1 cellular context compared by ENCODE assay signal in the genomic region with DNA sequence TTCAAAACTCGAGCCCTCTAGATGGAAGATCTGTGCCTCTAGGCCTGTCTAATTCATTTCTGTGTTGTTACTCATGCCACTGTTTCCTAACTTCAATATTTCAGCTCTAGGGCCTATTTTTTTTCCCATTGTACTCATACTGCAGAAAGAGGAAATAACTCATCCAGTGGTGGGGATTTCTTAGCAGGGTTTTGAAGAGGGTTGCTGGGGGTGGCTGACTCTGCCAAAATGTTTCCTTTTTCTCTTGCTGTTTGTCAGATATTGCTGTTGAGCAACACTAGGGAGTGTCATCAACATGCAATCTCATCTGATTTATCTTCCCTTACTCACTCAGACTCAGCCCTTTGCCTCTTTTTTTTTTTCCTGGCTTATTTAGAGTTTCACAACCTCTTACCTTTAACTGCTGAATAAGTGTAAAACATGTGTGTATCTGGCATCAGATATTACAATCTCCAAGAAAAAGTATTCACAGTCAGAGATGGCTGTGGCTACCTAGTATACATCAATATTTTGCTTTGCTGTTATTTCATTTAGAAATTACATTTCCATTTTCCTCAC.
TF ChIP-seq lines count a peak whose summit lies in the region.

No MANE protein-coding gene starts in this region.

TF ChIP-seq in K562, 482 proteins besides CTCF, POLR2A, EP300 and RAD21 (continued from another document and continues in another):
- TF ChIP-seq, protein P1, sequence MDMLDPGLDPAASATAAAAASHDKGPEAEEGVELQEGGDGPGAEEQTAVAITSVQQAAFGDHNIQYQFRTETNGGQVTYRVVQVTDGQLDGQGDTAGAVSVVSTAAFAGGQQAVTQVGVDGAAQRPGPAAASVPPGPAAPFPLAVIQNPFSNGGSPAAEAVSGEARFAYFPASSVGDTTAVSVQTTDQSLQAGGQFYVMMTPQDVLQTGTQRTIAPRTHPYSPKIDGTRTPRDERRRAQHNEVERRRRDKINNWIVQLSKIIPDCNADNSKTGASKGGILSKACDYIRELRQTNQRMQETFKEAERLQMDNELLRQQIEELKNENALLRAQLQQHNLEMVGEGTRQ (CRISPR knock-in tag; IDR thresholded peaks at IDR 0.05), result no peak
- TF ChIP-seq HNRNPL (IDR thresholded peaks at IDR 0.05; ENCODE audit: low read depth, low read length) (no peak), PCBP2 (IDR thresholded peaks at IDR 0.05; ENCODE audit: low read depth, low read length, poor library complexity, severe bottlenecking) (no peak), CBFA2T3 (IDR thresholded peaks at IDR 0.05) (no peak), ZNF445 (CRISPR knock-in tag; IDR thresholded peaks at IDR 0.05; ENCODE audit: low read depth) (no peak), ZFPM2 (CRISPR knock-in tag; IDR thresholded peaks at IDR 0.05) (no peak), MYNN (IDR thresholded peaks at IDR 0.05) (no peak), MYNN (CRISPR knock-in tag; IDR thresholded peaks at IDR 0.05) (no peak), ESRRB (CRISPR knock-in tag; IDR thresholded peaks at IDR 0.05; ENCODE audit: borderline replicate concordance) (no peak), GABPA (tag; conservative IDR thresholded peaks at IDR 0.05; ENCODE audit: low read depth) (0 out of 2 replicates have a peak, but pooled peaks have one; percentile 17), SMARCE1 (IDR thresholded peaks at IDR 0.05) (0 out of 2 replicates have a peak, but pooled peaks have one; percentile 32), STAT5A (IDR thresholded peaks at IDR 0.05; ENCODE audit: borderline replicate concordance, low read length) (no peak), MEF2A (IDR thresholded peaks at IDR 0.05; ENCODE audit: control insufficient read depth, low read depth, low read length) (no peak), FOS (IDR thresholded peaks at IDR 0.05; ENCODE audit: extremely low read depth, insufficient read length) (no peak), KDM4B (IDR thresholded peaks at IDR 0.05; ENCODE audit: borderline replicate concordance in 2 of 2, low read depth in 1 of 2) (no peak), FOSL1 (tag; conservative IDR thresholded peaks at IDR 0.05) (peak; percentile 74), TCF7 (IDR thresholded peaks at IDR 0.05; ENCODE audit: borderline replicate concordance) (no peak), MCM2 (IDR thresholded peaks at IDR 0.05; ENCODE audit: low read depth) (no peak), ZNF77 (CRISPR knock-in tag; IDR thresholded peaks at IDR 0.05) (no peak), LEF1 (IDR thresholded peaks at IDR 0.05) (no peak), SRSF9 (IDR thresholded peaks at IDR 0.05; ENCODE audit: borderline replicate concordance, low read depth, low read length) (no peak), ZNF764 (CRISPR knock-in tag; IDR thresholded peaks at IDR 0.05; ENCODE audit: low read depth) (no peak), ZNF133 (CRISPR knock-in tag; IDR thresholded peaks at IDR 0.05) (no peak), RBM14 (IDR thresholded peaks at IDR 0.05; ENCODE audit: borderline replicate concordance, insufficient read depth, low read depth, low read length) (no peak), RNF2 (IDR thresholded peaks at IDR 0.05) (peak; percentile 43; the same call in 1 of the 2 replicates), PHF21A (IDR thresholded peaks at IDR 0.05; ENCODE audit: borderline replicate concordance, low read depth) (no peak), TSC22D4 (tag; IDR thresholded peaks at IDR 0.05) (no peak), MEF2D (tag; conservative IDR thresholded peaks at IDR 0.05; ENCODE audit: low read depth) (peak; percentile 48; the same call in 1 of the 2 replicates)
- TF ChIP-seq, protein P2, sequence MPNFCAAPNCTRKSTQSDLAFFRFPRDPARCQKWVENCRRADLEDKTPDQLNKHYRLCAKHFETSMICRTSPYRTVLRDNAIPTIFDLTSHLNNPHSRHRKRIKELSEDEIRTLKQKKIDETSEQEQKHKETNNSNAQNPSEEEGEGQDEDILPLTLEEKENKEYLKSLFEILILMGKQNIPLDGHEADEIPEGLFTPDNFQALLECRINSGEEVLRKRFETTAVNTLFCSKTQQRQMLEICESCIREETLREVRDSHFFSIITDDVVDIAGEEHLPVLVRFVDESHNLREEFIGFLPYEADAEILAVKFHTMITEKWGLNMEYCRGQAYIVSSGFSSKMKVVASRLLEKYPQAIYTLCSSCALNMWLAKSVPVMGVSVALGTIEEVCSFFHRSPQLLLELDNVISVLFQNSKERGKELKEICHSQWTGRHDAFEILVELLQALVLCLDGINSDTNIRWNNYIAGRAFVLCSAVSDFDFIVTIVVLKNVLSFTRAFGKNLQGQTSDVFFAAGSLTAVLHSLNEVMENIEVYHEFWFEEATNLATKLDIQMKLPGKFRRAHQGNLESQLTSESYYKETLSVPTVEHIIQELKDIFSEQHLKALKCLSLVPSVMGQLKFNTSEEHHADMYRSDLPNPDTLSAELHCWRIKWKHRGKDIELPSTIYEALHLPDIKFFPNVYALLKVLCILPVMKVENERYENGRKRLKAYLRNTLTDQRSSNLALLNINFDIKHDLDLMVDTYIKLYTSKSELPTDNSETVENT (CRISPR knock-in tag; IDR thresholded peaks at IDR 0.05), result no peak
- TF ChIP-seq, protein P3, sequence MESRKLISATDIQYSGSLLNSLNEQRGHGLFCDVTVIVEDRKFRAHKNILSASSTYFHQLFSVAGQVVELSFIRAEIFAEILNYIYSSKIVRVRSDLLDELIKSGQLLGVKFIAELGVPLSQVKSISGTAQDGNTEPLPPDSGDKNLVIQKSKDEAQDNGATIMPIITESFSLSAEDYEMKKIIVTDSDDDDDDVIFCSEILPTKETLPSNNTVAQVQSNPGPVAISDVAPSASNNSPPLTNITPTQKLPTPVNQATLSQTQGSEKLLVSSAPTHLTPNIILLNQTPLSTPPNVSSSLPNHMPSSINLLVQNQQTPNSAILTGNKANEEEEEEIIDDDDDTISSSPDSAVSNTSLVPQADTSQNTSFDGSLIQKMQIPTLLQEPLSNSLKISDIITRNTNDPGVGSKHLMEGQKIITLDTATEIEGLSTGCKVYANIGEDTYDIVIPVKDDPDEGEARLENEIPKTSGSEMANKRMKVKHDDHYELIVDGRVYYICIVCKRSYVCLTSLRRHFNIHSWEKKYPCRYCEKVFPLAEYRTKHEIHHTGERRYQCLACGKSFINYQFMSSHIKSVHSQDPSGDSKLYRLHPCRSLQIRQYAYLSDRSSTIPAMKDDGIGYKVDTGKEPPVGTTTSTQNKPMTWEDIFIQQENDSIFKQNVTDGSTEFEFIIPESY (CRISPR knock-in tag; IDR thresholded peaks at IDR 0.05), result 0 out of 2 replicates have a peak, but pooled peaks have one; percentile 10
- TF ChIP-seq, protein P4, sequence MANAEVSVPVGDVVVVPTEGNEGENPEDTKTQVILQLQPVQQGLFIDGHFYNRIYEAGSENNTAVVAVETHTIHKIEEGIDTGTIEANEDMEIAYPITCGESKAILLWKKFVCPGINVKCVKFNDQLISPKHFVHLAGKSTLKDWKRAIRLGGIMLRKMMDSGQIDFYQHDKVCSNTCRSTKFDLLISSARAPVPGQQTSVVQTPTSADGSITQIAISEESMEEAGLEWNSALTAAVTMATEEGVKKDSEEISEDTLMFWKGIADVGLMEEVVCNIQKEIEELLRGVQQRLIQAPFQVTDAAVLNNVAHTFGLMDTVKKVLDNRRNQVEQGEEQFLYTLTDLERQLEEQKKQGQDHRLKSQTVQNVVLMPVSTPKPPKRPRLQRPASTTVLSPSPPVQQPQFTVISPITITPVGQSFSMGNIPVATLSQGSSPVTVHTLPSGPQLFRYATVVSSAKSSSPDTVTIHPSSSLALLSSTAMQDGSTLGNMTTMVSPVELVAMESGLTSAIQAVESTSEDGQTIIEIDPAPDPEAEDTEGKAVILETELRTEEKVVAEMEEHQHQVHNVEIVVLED (CRISPR knock-in tag; IDR thresholded peaks at IDR 0.05), result no peak
- TF ChIP-seq, protein P5, sequence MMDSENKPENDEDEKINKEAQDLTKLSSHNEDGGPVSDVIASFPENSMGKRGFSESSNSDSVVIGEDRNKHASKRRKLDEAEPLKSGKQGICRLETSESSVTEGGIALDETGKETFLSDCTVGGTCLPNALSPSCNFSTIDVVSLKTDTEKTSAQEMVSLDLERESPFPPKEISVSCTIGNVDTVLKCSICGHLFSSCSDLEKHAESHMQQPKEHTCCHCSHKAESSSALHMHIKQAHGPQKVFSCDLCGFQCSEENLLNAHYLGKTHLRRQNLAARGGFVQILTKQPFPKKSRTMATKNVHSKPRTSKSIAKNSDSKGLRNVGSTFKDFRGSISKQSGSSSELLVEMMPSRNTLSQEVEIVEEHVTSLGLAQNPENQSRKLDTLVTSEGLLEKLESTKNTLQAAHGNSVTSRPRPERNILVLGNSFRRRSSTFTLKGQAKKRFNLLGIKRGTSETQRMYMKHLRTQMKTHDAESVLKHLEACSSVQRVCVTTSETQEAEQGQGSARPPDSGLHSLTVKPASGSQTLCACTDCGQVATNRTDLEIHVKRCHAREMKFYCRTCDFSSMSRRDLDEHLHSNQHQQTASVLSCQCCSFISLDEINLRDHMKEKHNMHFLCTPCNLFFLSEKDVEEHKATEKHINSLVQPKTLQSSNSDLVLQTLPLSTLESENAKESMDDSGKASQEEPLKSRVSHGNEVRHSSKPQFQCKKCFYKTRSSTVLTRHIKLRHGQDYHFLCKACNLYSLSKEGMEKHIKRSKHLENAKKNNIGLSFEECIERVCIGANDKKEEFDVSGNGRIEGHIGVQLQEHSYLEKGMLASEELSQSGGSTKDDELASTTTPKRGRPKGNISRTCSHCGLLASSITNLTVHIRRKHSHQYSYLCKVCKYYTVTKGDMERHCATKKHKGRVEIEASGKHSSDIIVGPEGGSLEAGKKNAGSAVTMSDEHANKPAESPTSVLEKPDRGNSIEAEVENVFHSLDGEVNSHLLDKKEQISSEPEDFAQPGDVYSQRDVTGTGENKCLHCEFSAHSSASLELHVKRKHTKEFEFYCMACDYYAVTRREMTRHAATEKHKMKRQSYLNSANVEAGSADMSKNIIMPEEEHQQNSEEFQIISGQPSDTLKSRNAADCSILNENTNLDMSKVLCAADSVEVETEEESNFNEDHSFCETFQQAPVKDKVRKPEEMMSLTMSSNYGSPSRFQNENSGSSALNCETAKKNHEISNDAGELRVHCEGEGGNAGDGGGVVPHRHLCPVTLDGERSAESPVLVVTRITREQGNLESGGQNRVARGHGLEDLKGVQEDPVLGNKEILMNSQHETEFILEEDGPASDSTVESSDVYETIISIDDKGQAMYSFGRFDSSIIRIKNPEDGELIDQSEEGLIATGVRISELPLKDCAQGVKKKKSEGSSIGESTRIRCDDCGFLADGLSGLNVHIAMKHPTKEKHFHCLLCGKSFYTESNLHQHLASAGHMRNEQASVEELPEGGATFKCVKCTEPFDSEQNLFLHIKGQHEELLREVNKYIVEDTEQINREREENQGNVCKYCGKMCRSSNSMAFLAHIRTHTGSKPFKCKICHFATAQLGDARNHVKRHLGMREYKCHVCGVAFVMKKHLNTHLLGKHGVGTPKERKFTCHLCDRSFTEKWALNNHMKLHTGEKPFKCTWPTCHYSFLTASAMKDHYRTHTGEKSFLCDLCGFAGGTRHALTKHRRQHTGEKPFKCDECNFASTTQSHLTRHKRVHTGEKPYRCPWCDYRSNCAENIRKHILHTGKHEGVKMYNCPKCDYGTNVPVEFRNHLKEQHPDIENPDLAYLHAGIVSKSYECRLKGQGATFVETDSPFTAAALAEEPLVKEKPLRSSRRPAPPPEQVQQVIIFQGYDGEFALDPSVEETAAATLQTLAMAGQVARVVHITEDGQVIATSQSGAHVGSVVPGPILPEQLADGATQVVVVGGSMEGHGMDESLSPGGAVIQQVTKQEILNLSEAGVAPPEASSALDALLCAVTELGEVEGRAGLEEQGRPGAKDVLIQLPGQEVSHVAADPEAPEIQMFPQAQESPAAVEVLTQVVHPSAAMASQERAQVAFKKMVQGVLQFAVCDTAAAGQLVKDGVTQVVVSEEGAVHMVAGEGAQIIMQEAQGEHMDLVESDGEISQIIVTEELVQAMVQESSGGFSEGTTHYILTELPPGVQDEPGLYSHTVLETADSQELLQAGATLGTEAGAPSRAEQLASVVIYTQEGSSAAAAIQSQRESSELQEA (IDR thresholded peaks at IDR 0.05; ENCODE audit: low read depth), result no peak
- TF ChIP-seq, protein P6, sequence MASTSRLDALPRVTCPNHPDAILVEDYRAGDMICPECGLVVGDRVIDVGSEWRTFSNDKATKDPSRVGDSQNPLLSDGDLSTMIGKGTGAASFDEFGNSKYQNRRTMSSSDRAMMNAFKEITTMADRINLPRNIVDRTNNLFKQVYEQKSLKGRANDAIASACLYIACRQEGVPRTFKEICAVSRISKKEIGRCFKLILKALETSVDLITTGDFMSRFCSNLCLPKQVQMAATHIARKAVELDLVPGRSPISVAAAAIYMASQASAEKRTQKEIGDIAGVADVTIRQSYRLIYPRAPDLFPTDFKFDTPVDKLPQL (IDR thresholded peaks at IDR 0.05; ENCODE audit: extremely low read depth, insufficient read length), result no peak
- TF ChIP-seq, protein P7, sequence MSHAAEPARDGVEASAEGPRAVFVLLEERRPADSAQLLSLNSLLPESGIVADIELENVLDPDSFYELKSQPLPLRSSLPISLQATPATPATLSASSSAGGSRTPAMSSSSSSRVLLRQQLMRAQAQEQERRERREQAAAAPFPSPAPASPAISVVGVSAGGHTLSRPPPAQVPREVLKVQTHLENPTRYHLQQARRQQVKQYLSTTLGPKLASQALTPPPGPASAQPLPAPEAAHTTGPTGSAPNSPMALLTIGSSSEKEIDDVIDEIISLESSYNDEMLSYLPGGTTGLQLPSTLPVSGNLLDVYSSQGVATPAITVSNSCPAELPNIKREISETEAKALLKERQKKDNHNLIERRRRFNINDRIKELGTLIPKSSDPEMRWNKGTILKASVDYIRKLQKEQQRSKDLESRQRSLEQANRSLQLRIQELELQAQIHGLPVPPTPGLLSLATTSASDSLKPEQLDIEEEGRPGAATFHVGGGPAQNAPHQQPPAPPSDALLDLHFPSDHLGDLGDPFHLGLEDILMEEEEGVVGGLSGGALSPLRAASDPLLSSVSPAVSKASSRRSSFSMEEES (CRISPR knock-in tag; IDR thresholded peaks at IDR 0.05), result no peak
